In genomic region chrX:41931591-41931990, GRCh38 we compare ENCODE assay signal across 1 cellular context.
TF ChIP-seq lines count a peak whose summit lies in the region.

No MANE protein-coding gene starts in this region.

TF ChIP-seq in HEK293, 187 proteins besides CTCF, POLR2A, EP300 and RAD21 (continued from another document):
- TF ChIP-seq ZNF449 (tag by site-specific recombination; IDR thresholded peaks at IDR 0.05) (no peak), ZNF23 (tag by site-specific recombination; IDR thresholded peaks at IDR 0.05; ENCODE audit: borderline replicate concordance) (no peak), ZFP37 (tag by site-specific recombination; IDR thresholded peaks at IDR 0.05) (no peak), GLI4 (tag by site-specific recombination; IDR thresholded peaks at IDR 0.05) (no peak), YY1 (tag by site-specific recombination; IDR thresholded peaks at IDR 0.05) (no peak), ZNF843 (tag by site-specific recombination; IDR thresholded peaks at IDR 0.05) (peak; percentile 37; the same call in 1 of the 2 replicates)
- TF ChIP-seq, protein P1, sequence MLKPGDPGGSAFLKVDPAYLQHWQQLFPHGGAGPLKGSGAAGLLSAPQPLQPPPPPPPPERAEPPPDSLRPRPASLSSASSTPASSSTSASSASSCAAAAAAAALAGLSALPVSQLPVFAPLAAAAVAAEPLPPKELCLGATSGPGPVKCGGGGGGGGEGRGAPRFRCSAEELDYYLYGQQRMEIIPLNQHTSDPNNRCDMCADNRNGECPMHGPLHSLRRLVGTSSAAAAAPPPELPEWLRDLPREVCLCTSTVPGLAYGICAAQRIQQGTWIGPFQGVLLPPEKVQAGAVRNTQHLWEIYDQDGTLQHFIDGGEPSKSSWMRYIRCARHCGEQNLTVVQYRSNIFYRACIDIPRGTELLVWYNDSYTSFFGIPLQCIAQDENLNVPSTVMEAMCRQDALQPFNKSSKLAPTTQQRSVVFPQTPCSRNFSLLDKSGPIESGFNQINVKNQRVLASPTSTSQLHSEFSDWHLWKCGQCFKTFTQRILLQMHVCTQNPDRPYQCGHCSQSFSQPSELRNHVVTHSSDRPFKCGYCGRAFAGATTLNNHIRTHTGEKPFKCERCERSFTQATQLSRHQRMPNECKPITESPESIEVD (tag by site-specific recombination; IDR thresholded peaks at IDR 0.05): peak; percentile 82
